ENCODE assay signal across 19 cellular contexts in the genomic region with DNA sequence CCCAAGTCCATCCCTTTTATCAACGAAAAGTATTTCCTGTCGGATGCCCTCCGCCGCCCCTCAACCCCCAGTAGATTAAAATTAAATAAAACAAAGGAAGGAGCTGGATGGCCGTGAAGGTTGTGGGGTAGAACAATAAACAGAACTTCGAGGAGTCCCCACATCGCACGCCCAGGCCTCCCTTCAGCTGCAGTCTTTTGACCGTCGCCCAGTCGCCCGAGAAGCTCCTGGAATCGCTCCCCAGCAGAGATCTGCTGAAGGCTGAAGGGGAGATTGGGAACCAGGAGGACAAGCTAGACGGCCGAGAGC. TPM values are rescaled to one million over a fixed set of nuclear protein-coding genes. Genes with fewer than 3 reads are reported as not detected.
DNase-seq lines count a peak whose midpoint lies in the region; ATAC-seq, FAIRE-seq and TF ChIP-seq lines count a peak whose summit lies in the region.
"Had no signal": no experiment of that assay in that cellular context is flagged by ENCODE, and none has a peak within 500 bp of the region (broad histone marks: within the 10 kb centered on the region; RNA-seq: fewer than 3 reads in every experiment).

No MANE protein-coding gene starts in this region.

- peaks cover 14% of the 10 kb centered on the region for H3K36me3 Mint-ChIP-seq in activated CD4-positive, alpha-beta T cell treated with anti-CD3 and anti-CD28 coated beads, Interleukin-2, amount 10 ng/mL, durations not matched to agents 24 days and 14 days (ENCODE audit: low read depth)
- H3K36me3 Mint-ChIP-seq in WTC11 = no peaks in the 10 kb centered on the region; the same call in 1 of the 2 replicates
- peaks cover 32% of the 10 kb centered on the region for H3K36me3 Mint-ChIP-seq in stimulated activated effector memory CD8-positive, alpha-beta T cell treated with anti-CD3 and anti-CD28 coated beads, Interleukin-12 subunit alpha, Interleukin-12 subunit beta, amount 100 ng/mL, for 72 hours

- no peaks in the 10 kb centered on the region for H3K9me3 ChIP-seq in iPS-18a (ENCODE audit: control insufficient read depth, low read depth, low read length)
- H3K9me3 ChIP-seq: colonic mucosa had no signal

- no peak overlapping the region for H3K9ac ChIP-seq in iPS-18a (ENCODE audit: low read length)

- ATAC-seq in WTC11 (no peak), HG03175 (IDR thresholded peaks at IDR 0.05; ENCODE audit: unreplicated experiment) (no peak), HG02840 (IDR thresholded peaks at IDR 0.05; ENCODE audit: low FRiP score, unreplicated experiment) (no peak)
- no peak for ATAC-seq in stimulated activated effector memory CD8-positive, alpha-beta T cell treated with anti-CD3 and anti-CD28 coated beads, Interleukin-12 subunit alpha, Interleukin-12 subunit beta, amount 100 ng/mL, for 72 hours
- ATAC-seq: activated T-cell treated with anti-CD3 and anti-CD28 coated beads, Interleukin-2, amount 50 U/mL, for 4 hours had no signal

- peaks cover 15% of the 10 kb centered on the region for H3K4me1 Mint-ChIP-seq in activated CD4-positive, alpha-beta T cell treated with anti-CD3 and anti-CD28 coated beads, Interleukin-2, amount 10 ng/mL, durations not matched to agents 24 days and 14 days
- peaks cover 71% of the 10 kb centered on the region for H3K4me1 Mint-ChIP-seq in WTC11
- peaks cover 36% of the 10 kb centered on the region for H3K4me1 Mint-ChIP-seq in stimulated activated effector memory CD8-positive, alpha-beta T cell treated with anti-CD3 and anti-CD28 coated beads, Interleukin-12 subunit alpha, Interleukin-12 subunit beta, amount 100 ng/mL, for 72 hours

- no peak overlapping the region for H3K27ac ChIP-seq in iPS-18a (ENCODE audit: low read length)
- H3K27ac ChIP-seq: colonic mucosa, Peyer's patch had no signal

- H3K9me3 Mint-ChIP-seq in activated CD4-positive, alpha-beta T cell treated with anti-CD3 and anti-CD28 coated beads, Interleukin-2, amount 10 ng/mL, durations not matched to agents 24 days and 14 days = peaks cover 19% of the 10 kb centered on the region
- H3K9me3 Mint-ChIP-seq in WTC11 = no peaks in the 10 kb centered on the region
- H3K9me3 Mint-ChIP-seq in stimulated activated effector memory CD8-positive, alpha-beta T cell treated with anti-CD3 and anti-CD28 coated beads, Interleukin-12 subunit alpha, Interleukin-12 subunit beta, amount 100 ng/mL, for 72 hours = no peaks in the 10 kb centered on the region

- intact Hi-C loops in activated CD4-positive, alpha-beta T cell treated with anti-CD3 and anti-CD28 coated beads, Interleukin-2, amount 10 ng/mL, durations not matched to agents 24 days and 14 days (cut with micrococcal nuclease) = loop anchor here (2.0 kb wide), 1 partner anchor 15 kb away; no protein-coding TSS in a partner anchor

- no peak for DNase-seq in activated CD4-positive, alpha-beta T cell treated with anti-CD3 and anti-CD28 coated beads, Interleukin-2, amount 10 ng/mL, durations not matched to agents 24 days and 14 days
- DNase-seq in activated CD4-positive, alpha-beta T cell treated with anti-CD3 and anti-CD28 coated beads for 1 hour = no peak
- DNase-seq in WTC11 (ENCODE audit: low spot score) = no peak
- DNase-seq in stimulated activated effector memory CD8-positive, alpha-beta T cell treated with anti-CD3 and anti-CD28 coated beads, Interleukin-12 subunit alpha, Interleukin-12 subunit beta, amount 100 ng/mL, for 72 hours (ENCODE audit: low spot score in 2 of 2) = no peak
- DNase-seq in RCC 7860 (ENCODE audit: low spot score) = no peak
- DNase-seq: activated CD4-positive, CD25-positive, alpha-beta regulatory T cell; activated T-cell treated with anti-CD3 and anti-CD28 coated beads, Interleukin-2, amount 50 U/mL, for 4 hours; anterior cingulate cortex; colonic mucosa; EL; kidney glomerular epithelial cell; NCI-H748 treated with DMSO at 0.1 percent for 48 hours; Peyer's patch; stimulated activated CD4-positive, alpha-beta T cell treated with anti-CD3 and anti-CD28 coated beads, Interleukin-15, amount 100 ng/mL, for 24 hours had no signal

- peaks cover 31% of the 10 kb centered on the region for H3K4me1 ChIP-seq in iPS-18a (ENCODE audit: control insufficient read depth, low read depth, low read length)

- CTCF ChIA-PET in WTC11 (lab: Charles Lee) = interaction anchor here (0.9 to 2.2 kb wide), 8 partner anchors 9 to 449 kb away, joined by 3 to 7 read pairs (median 4); no protein-coding TSS in a partner anchor

- TF ChIP-seq CTCF in WTC11 (IDR thresholded peaks at IDR 0.05) = no peak

- peaks cover 99% of the 10 kb centered on the region for H3K27me3 ChIP-seq in iPS-18a (ENCODE audit: control insufficient read depth, insufficient read depth, low read length)

- no peak overlapping the region for H3K4me3 Mint-ChIP-seq in activated CD4-positive, alpha-beta T cell treated with anti-CD3 and anti-CD28 coated beads, Interleukin-2, amount 10 ng/mL, durations not matched to agents 24 days and 14 days
- peak overlapping the region; percentile 75 for H3K4me3 Mint-ChIP-seq in WTC11
- H3K4me3 Mint-ChIP-seq in stimulated activated effector memory CD8-positive, alpha-beta T cell treated with anti-CD3 and anti-CD28 coated beads, Interleukin-12 subunit alpha, Interleukin-12 subunit beta, amount 100 ng/mL, for 72 hours = peak overlapping the region; percentile 57
- H3K4me3 Mint-ChIP-seq: activated T-cell treated with anti-CD3 and anti-CD28 coated beads, Interleukin-2, amount 50 U/mL, for 4 hours had no signal

- H3K36me3 ChIP-seq in iPS-18a (ENCODE audit: control insufficient read depth, low read depth, low read length) = no peaks in the 10 kb centered on the region
- H3K36me3 ChIP-seq: colonic mucosa, Peyer's patch had no signal

- H3K27me3 Mint-ChIP-seq in activated CD4-positive, alpha-beta T cell treated with anti-CD3 and anti-CD28 coated beads, Interleukin-2, amount 10 ng/mL, durations not matched to agents 24 days and 14 days = peaks cover 82% of the 10 kb centered on the region
- H3K27me3 Mint-ChIP-seq in WTC11 (ENCODE audit: low read depth) = peaks cover 99% of the 10 kb centered on the region

- FAIRE-seq in RCC 7860 (lab: Jason Lieb, UNC) = no peak
- FAIRE-seq: A204.1 had no signal

- POLR2A ChIA-PET in WTC11 (lab: Charles Lee) = interaction anchor here (1.3 kb wide), 1 partner anchor 9 kb away, joined by 4 read pairs; no protein-coding TSS in a partner anchor

- H3K4me3 ChIP-seq in iPS-18a (ENCODE audit: low read length) = peak overlapping the region; percentile 30
- H3K4me3 ChIP-seq: colonic mucosa, Peyer's patch had no signal

- peak overlapping the region; percentile 73 for H3K27ac Mint-ChIP-seq in activated CD4-positive, alpha-beta T cell treated with anti-CD3 and anti-CD28 coated beads, Interleukin-2, amount 10 ng/mL, durations not matched to agents 24 days and 14 days
- H3K27ac Mint-ChIP-seq in WTC11 = no peak overlapping the region
- peak overlapping the region; percentile 78 for H3K27ac Mint-ChIP-seq in stimulated activated effector memory CD8-positive, alpha-beta T cell treated with anti-CD3 and anti-CD28 coated beads, Interleukin-12 subunit alpha, Interleukin-12 subunit beta, amount 100 ng/mL, for 72 hours

TF ChIP-seq in WTC11, 78 proteins besides CTCF, POLR2A, EP300 and RAD21:
- TF ChIP-seq JAZF1 (CRISPR knock-in tag; IDR thresholded peaks at IDR 0.05) (no peak), OVOL2 (CRISPR knock-in tag; IDR thresholded peaks at IDR 0.05; ENCODE audit: borderline replicate concordance) (no peak), TP53 (CRISPR knock-in tag; IDR thresholded peaks at IDR 0.05) (no peak), MYBL2 (CRISPR knock-in tag; IDR thresholded peaks at IDR 0.05) (no peak), JUN (CRISPR knock-in tag; IDR thresholded peaks at IDR 0.05) (no peak)
- TF ChIP-seq, protein P1, sequence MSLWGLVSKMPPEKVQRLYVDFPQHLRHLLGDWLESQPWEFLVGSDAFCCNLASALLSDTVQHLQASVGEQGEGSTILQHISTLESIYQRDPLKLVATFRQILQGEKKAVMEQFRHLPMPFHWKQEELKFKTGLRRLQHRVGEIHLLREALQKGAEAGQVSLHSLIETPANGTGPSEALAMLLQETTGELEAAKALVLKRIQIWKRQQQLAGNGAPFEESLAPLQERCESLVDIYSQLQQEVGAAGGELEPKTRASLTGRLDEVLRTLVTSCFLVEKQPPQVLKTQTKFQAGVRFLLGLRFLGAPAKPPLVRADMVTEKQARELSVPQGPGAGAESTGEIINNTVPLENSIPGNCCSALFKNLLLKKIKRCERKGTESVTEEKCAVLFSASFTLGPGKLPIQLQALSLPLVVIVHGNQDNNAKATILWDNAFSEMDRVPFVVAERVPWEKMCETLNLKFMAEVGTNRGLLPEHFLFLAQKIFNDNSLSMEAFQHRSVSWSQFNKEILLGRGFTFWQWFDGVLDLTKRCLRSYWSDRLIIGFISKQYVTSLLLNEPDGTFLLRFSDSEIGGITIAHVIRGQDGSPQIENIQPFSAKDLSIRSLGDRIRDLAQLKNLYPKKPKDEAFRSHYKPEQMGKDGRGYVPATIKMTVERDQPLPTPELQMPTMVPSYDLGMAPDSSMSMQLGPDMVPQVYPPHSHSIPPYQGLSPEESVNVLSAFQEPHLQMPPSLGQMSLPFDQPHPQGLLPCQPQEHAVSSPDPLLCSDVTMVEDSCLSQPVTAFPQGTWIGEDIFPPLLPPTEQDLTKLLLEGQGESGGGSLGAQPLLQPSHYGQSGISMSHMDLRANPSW (CRISPR knock-in tag; conservative IDR thresholded peaks at IDR 0.05; ENCODE audit: low read depth) = no peak
- TF ChIP-seq, protein P2, sequence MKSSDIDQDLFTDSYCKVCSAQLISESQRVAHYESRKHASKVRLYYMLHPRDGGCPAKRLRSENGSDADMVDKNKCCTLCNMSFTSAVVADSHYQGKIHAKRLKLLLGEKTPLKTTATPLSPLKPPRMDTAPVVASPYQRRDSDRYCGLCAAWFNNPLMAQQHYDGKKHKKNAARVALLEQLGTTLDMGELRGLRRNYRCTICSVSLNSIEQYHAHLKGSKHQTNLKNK (CRISPR knock-in tag; IDR thresholded peaks at IDR 0.05) = no peak

RNA-seq across cellular contexts. Expression of a gene that starts 0.9 kb away (rescaled TPM):
- total RNA-seq in activated CD4-positive, alpha-beta T cell treated with anti-CD3 and anti-CD28 coated beads, Interleukin-2, amount 10 ng/mL, durations not matched to agents 24 days and 14 days = not detected in 2 replicates
- not detected in 3 replicates for total RNA-seq in WTC11 (2021)
- total RNA-seq: activated T-cell treated with anti-CD3 and anti-CD28 coated beads, Interleukin-2, amount 50 U/mL, for 4 hours; colonic mucosa; M059J; Peyer's patch had no signal
